13 cellular contexts compared by ENCODE assay signal in genomic region chr1:1073743-1074587, GRCh38. TPM values are rescaled to one million over a fixed set of nuclear protein-coding genes. Genes with fewer than 3 reads are reported as not detected.
DNase-seq lines count a peak whose midpoint lies in the region; ATAC-seq and TF ChIP-seq lines count a peak whose summit lies in the region.
"Had no signal": no experiment of that assay in that cellular context is flagged by ENCODE, and none has a peak within 500 bp of the region (broad histone marks: within the 10 kb centered on the region; RNA-seq: fewer than 3 reads in every experiment).

TSS of gene RNF223 (minus strand) at chr1:1074306. CDS start at chr1:1072566, 1,740 bp downstream.

- TF ChIP-seq EP300 in transverse colon (IDR thresholded peaks at IDR 0.05; ENCODE audit: low read depth): peak; percentile 3

- H3K4me2 ChIP-seq in PC-3 (ENCODE audit: low read length): peak within 1 kb of the TSS; percentile 93

- H3K36me3 ChIP-seq in PC-3 (ENCODE audit: low read depth, low read length) (no peaks in the 10 kb centered on the region; the same call in 1 of the 2 replicates), transverse colon (no peaks in the 10 kb centered on the region)
- H3K36me3 ChIP-seq in CD8-positive, alpha-beta T cell (ENCODE audit: insufficient read depth, low read length): no peaks in the 10 kb centered on the region

- H3K9me2 ChIP-seq in PC-3 (replicated peaks; ENCODE audit: low read length): no peaks in the 10 kb centered on the region

- CTCF ChIA-PET in PC-3 (lab: Charles Lee): interaction anchor here (0.9 to 1.0 kb wide), 2 partner anchors 91 to 218 kb away, joined by 3 read pairs; no protein-coding TSS in a partner anchor
- CTCF ChIA-PET in CD8-positive, alpha-beta T cell (lab: Charles Lee): no interaction called here

- H3K9me3 Mint-ChIP-seq in CD8-positive, alpha-beta T cell: no peaks in the 10 kb centered on the region
- H3K9me3 Mint-ChIP-seq: nephron had no signal

- intact Hi-C loops in PC-3 (cut with micrococcal nuclease): no loop called here
- intact Hi-C loops in transverse colon (cut with DNase I; ENCODE audit: low total_unique reads): no loop called here
- intact Hi-C loops in CD8-positive, alpha-beta T cell (cut with DNase I, micrococcal nuclease): no loop called here

- H3K9ac ChIP-seq in PC-3 (ENCODE audit: low read length): peak within 1 kb of the TSS; percentile 73

- in situ Hi-C loops in transverse colon (cut with MboI; ENCODE audit: low pct_ligation_motif_present in 1 of 4, low pct_unique_long_range_greater_than_20kb in 1 of 4, low sequenced_read_pairs in 3 of 4): no loop called here

- BruUV-seq in PC-3 (replicated peaks; lab: Mats Ljungman, UMichigan): TSS peak; percentile 52

- H2AFZ ChIP-seq in PC-3 (ENCODE audit: low read length): no peak within 1 kb of the TSS

- peaks cover 26% of the 10 kb centered on the region for H3K79me2 ChIP-seq in PC-3 (ENCODE audit: low read length)

- H3K4me3 ChIP-seq in PC-3 (ENCODE audit: low read length) (peak within 1 kb of the TSS; percentile 74), transverse colon (peak within 1 kb of the TSS in 3 of 4 donors; percentile 4 to 24 (median 19))
- no peak within 1 kb of the TSS for H3K4me3 ChIP-seq in CD8-positive, alpha-beta T cell (ENCODE audit: low read depth, low read length)
- H3K4me3 ChIP-seq: dorsolateral prefrontal cortex had no signal

- TF ChIP-seq CTCF in PC-3 (conservative IDR thresholded peaks at IDR 0.05; ENCODE audit: low read depth, low read length) (no peak), transverse colon (IDR thresholded peaks at IDR 0.05) (peak in 1 of 5 experiments; percentile 13)
- no peak for TF ChIP-seq CTCF in CD8-positive, alpha-beta T cell (IDR thresholded peaks at IDR 0.05)

- no peak within 1 kb of the TSS for H3K27ac Mint-ChIP-seq in CD8-positive, alpha-beta T cell

- POLR2A ChIA-PET in PC-3 (lab: Charles Lee; ENCODE audit: unreplicated experiment): interaction anchor here (0.6 kb wide), 1 partner anchor 93 kb away, joined by 3 read pairs; no protein-coding TSS in a partner anchor
- POLR2A ChIA-PET in CD8-positive, alpha-beta T cell (lab: Charles Lee): no interaction called here

- TF ChIP-seq POLR2A in transverse colon (IDR thresholded peaks at IDR 0.05): peak; percentile 96

- H3K27ac ChIP-seq in PC-3 (ENCODE audit: low read length) (peak within 1 kb of the TSS; percentile 90), transverse colon (peak within 1 kb of the TSS; percentile 79 to 80 (median 80))
- H3K27ac ChIP-seq in CD8-positive, alpha-beta T cell (ENCODE audit: low read depth, low read length): no peak within 1 kb of the TSS
- H3K27ac ChIP-seq: dorsolateral prefrontal cortex had no signal

- peak; percentile 56 for ATAC-seq in PC-3
- no peak for ATAC-seq in HG02870 (IDR thresholded peaks at IDR 0.05; ENCODE audit: unreplicated experiment)
- no peak for ATAC-seq in CD8-positive, alpha-beta T cell

- H3K4me3 Mint-ChIP-seq in CD8-positive, alpha-beta T cell: no peak within 1 kb of the TSS
- H3K4me3 Mint-ChIP-seq: nephron had no signal

- H3K27me3 Mint-ChIP-seq in CD8-positive, alpha-beta T cell (ENCODE audit: low read depth): peaks cover 5% of the 10 kb centered on the region

- DNase-seq in SIG-M5 treated with dmso at 0.1 percent for 504 hours (lab: John Stamatoyannopoulos, UW; ENCODE audit: unreplicated experiment) (peak; percentile 49), SIG-M5 (lab: John Stamatoyannopoulos, UW) (no peak), PC-3 (peak; percentile 98), islet precursor cell (peak; percentile 77), transverse colon (peak; percentile 88), mesenteric fat pad (ENCODE audit: low spot score) (no peak)
- no peak for DNase-seq in CD8-positive, alpha-beta T cell
- DNase-seq: stimulated activated CD4-positive, alpha-beta T cell treated with anti-CD3 and anti-CD28 coated beads, Interleukin-2, amount 100 ng/mL, for 48 hours; substantia nigra had no signal

- H3F3A ChIP-seq in PC-3 (ENCODE audit: low read length, unreplicated experiment): no peaks in the 10 kb centered on the region

- peaks cover 2% of the 10 kb centered on the region for H3K4me1 Mint-ChIP-seq in CD8-positive, alpha-beta T cell (ENCODE audit: low read depth)

- WGBS in transverse colon (ENCODE audit: low coverage in 1 of 2), 2 donors: 53% methylated on average over 34 of the region's 35 CpGs; no CpG with 5 or more reads in 1 of the 2 donors

- H3K4me1 ChIP-seq in PC-3 (ENCODE audit: insufficient read depth, low read length) (peaks cover 40% of the 10 kb centered on the region), transverse colon (peaks cover 3 to 26% (median 20%) of the 10 kb centered on the region in 4 donors)
- peaks cover 8% of the 10 kb centered on the region for H3K4me1 ChIP-seq in CD8-positive, alpha-beta T cell (ENCODE audit: insufficient read depth, low read length)

- H4K20me1 ChIP-seq in PC-3 (ENCODE audit: low read length): peaks cover 18% of the 10 kb centered on the region

- H3K27me3 ChIP-seq in PC-3 (ENCODE audit: low read length) (no peaks in the 10 kb centered on the region), transverse colon (peaks cover 30% of the 10 kb centered on the region)
- no peaks in the 10 kb centered on the region for H3K27me3 ChIP-seq in CD8-positive, alpha-beta T cell (ENCODE audit: insufficient read depth, low read length)

- H3K9me3 ChIP-seq in PC-3 (ENCODE audit: low read length) (no peaks in the 10 kb centered on the region), transverse colon (no peaks in the 10 kb centered on the region)
- H3K9me3 ChIP-seq in CD8-positive, alpha-beta T cell (ENCODE audit: low read length): no peaks in the 10 kb centered on the region

- H3K36me3 Mint-ChIP-seq in CD8-positive, alpha-beta T cell: no peaks in the 10 kb centered on the region

RNA-seq across cellular contexts. Expression of gene RNF223, which starts in this region (rescaled TPM):
- 147 and 171 TPM in 2 replicates for total RNA-seq in PC-3 (2014; rRNA removed)
- 1 to 10 TPM; 3.0 to 7.5 (median 5.0) TPM for total RNA-seq in transverse colon
- total RNA-seq in CD8-positive, alpha-beta T cell: not detected
- total RNA-seq in mesenteric fat pad: not detected
- total RNA-seq: M059J had no signal

Comparison
In these comparisons a context has a peak if more than half of its experiments do, and no peak if none do; other contexts are left out.
1. RNA of gene RNF223 (total RNA-seq): 147 to 171 TPM in PC-3; 3.0 to 7.5 TPM in transverse colon, not detected in CD8-positive, alpha-beta T cell and not detected in mesenteric fat pad (single experiment); every median in the first group is over 10 times any median in the second.
2. DNase-seq: peak in SIG-M5 treated with dmso at 0.1 percent for 504 hours (single experiment), PC-3 (single experiment), islet precursor cell (single experiment) and transverse colon (single experiment); none in SIG-M5 (single experiment), CD8-positive, alpha-beta T cell (0 of 7) and mesenteric fat pad (single experiment).